19 cellular contexts compared by ENCODE assay signal in the genomic region with DNA sequence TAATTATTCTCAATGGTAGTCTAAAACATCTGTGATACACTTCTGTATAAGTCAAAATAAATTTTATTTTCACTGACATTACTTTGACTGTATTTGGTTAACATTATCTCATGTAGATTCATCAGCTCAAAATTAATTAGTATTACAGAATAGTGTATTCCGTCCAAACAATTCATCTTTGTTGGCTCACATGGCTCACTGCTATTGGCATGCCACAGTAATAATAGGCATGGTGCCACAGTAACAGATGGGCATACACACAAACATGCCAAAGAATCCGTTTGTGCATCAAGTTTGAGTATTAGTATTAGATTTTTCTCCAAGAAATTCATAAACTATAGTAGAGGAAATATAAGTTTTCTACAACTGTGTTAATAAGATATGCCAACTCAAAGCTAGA.
"Had no signal": no experiment of that assay in that cellular context is flagged by ENCODE, and none has a peak within 500 bp of the region (broad histone marks: within the 10 kb centered on the region; RNA-seq: fewer than 3 reads in every experiment).

No MANE protein-coding gene starts in this region.

- H3K27ac ChIP-seq: gastroesophageal sphincter, left lung, pancreas, transverse colon, VCaP had no signal

- H3K36me3 ChIP-seq: gastroesophageal sphincter, left lung, pancreas, transverse colon had no signal

- H3K4me1 ChIP-seq: gastroesophageal sphincter, pancreas had no signal

- DNase-seq: activated CD4-positive, alpha-beta memory T cell treated with anti-CD3 and anti-CD28 coated beads for 36 hours; activated CD4-positive, alpha-beta T cell treated with anti-CD3 and anti-CD28 coated beads for 36 hours; activated CD8-positive, alpha-beta memory T cell treated with anti-CD3 and anti-CD28 coated beads, Interleukin-2, amount 10 ng/mL, durations not matched to agents 7 days and 5 days; activated naive CD4-positive, alpha-beta T cell treated with anti-CD3 and anti-CD28 coated beads, Interleukin-2, amount 50 U/mL, for 16 hours; activated T-cell treated with anti-CD3 and anti-CD28 coated beads, Interleukin-2, amount 50 U/mL, for 1 hour; effector memory CD8-positive, alpha-beta T cell; left lung; mammary epithelial cell; mucosa of descending colon; naive thymus-derived CD8-positive, alpha-beta T cell; pancreas; retina; stimulated activated CD4-positive, alpha-beta T cell treated with anti-CD3 and anti-CD28 coated beads, Interleukin-2, amount 100 ng/mL, for 48 hours; stimulated activated naive B cell treated with anti-CD40 and anti-IgM and Interleukin-4, amounts not matched to agents 10 μg/mL and 1 μg/mL and 100 μg/mL, for 72 hours; T-cell; T1000; transverse colon had no signal

- H3K27me3 ChIP-seq: gastroesophageal sphincter, left lung, pancreas, transverse colon had no signal

- H3K9me3 ChIP-seq: gastroesophageal sphincter, left lung, mucosa of descending colon, pancreas, transverse colon had no signal

- H3K4me3 ChIP-seq: gastroesophageal sphincter, left lung, mucosa of descending colon, pancreas, transverse colon had no signal
